In genomic region chr6:142944126-142945066, GRCh38 we compare ENCODE assay signal across 8 cellular contexts. TPM values are rescaled to one million over a fixed set of nuclear protein-coding genes. Genes with fewer than 3 reads are reported as not detected.
DNase-seq lines count a peak whose midpoint lies in the region; ATAC-seq, FAIRE-seq and TF ChIP-seq lines count a peak whose summit lies in the region.

No MANE protein-coding gene starts in this region.

- dilution Hi-C loops in keratinocyte (cut with MboI; ENCODE audit: extremely low pct_ligation_motif_present, low sequenced_read_pairs) = no loop called here

- H3K27ac ChIP-seq in caudate nucleus (ENCODE audit: low read depth, low read length) = peak overlapping the region; percentile 97
- H3K27ac ChIP-seq in keratinocyte (ENCODE audit: control insufficient read depth, insufficient read depth, low read length) = peak overlapping the region; percentile 97

- CTCF ChIA-PET in AG04449 (lab: Yijun Ruan, JAX) = interaction anchor here (1.0 to 1.6 kb wide), 7 partner anchors 11 to 482 kb away, joined by 3 to 6 read pairs (median 3); no protein-coding TSS in a partner anchor

- H3K4me3 ChIP-seq in AG04449 (ENCODE audit: low read depth, low read length) (peak overlapping the region; percentile 89), keratinocyte (ENCODE audit: control insufficient read depth in 2 of 3, extremely low read depth in 1 of 3, insufficient read depth in 2 of 3, low read depth in 1 of 3, low read length in 3 of 3) (peak overlapping the region; percentile 69 to 90 (median 87))

- no peaks in the 10 kb centered on the region for H3K27me3 ChIP-seq in keratinocyte (ENCODE audit: control insufficient read depth, extremely low read depth, insufficient read depth, low read length)

- H3K4me2 ChIP-seq in keratinocyte (ENCODE audit: control insufficient read depth, extremely low read depth, insufficient read depth, low read depth, low read length) = peak overlapping the region; percentile 72

- TF ChIP-seq CTCF in AG04449 (IDR thresholded peaks at IDR 0.05; ENCODE audit: insufficient read depth, low read length, missing control alignments) (no peak), keratinocyte (optimal IDR thresholded peaks at IDR 0.05 in 1 of 3, IDR thresholded peaks at IDR 0.05 in 1 of 3, conservative IDR thresholded peaks at IDR 0.05 in 1 of 3; ENCODE audit: extremely low read depth in 1 of 3, insufficient read depth in 2 of 3, low read length in 3 of 3) (peak in 1 of 3 experiments; percentile 18)

- no peaks in the 10 kb centered on the region for H3K36me3 ChIP-seq in keratinocyte (ENCODE audit: control insufficient read depth in 2 of 2, extremely low read depth in 1 of 2, insufficient read depth in 2 of 2, low read length in 2 of 2)

- peak overlapping the region; percentile 75 for H2AFZ ChIP-seq in keratinocyte (ENCODE audit: control insufficient read depth, low read length)

- peaks cover 28% of the 10 kb centered on the region for H3K4me1 ChIP-seq in keratinocyte (ENCODE audit: control insufficient read depth, extremely low read depth, insufficient read depth, low read length)

- peak overlapping the region; percentile 100 for H3K9ac ChIP-seq in keratinocyte (ENCODE audit: control insufficient read depth, extremely low read depth, insufficient read depth, low read length)

- H3K79me2 ChIP-seq in keratinocyte (ENCODE audit: control insufficient read depth, insufficient read depth, low read length) = peaks cover 53% of the 10 kb centered on the region

- POLR2A ChIA-PET in AG04449 (lab: Yijun Ruan, JAX) = interaction anchor here (0.6 to 1.8 kb wide), 4 partner anchors 15 to 470 kb away, joined by 3 to 5 read pairs (median 3); no protein-coding TSS in a partner anchor

- DNase-seq in AG04449 (ENCODE audit: low read depth, low spot score) (no peak), MV-4-11 (lab: John Stamatoyannopoulos, UW) (peak; percentile 3), caudate nucleus (lab: John Stamatoyannopoulos, UW) (peak in 60 of 61 donors; percentile 9 to 90 (median 71)), keratinocyte (ENCODE audit: low read depth, low spot score) (no peak)
- peak; percentile 76 to 93 for DNase-seq in stimulated activated CD4-positive, alpha-beta T cell treated with anti-CD3 and anti-CD28 coated beads, Interleukin-15, amount 100 ng/mL, for 1 hour (ENCODE audit: low read depth in 1 of 2, low spot score in 1 of 2)

- ATAC-seq in GM19035 (IDR thresholded peaks at IDR 0.05; ENCODE audit: unreplicated experiment) (peak; percentile 5), GM21619 (IDR thresholded peaks at IDR 0.05; ENCODE audit: unreplicated experiment) (no peak)
- ATAC-seq in activated CD4-positive, CD25-positive, alpha-beta regulatory T cell treated with anti-CD3 and anti-CD28 coated beads, Interleukin-2, amount 50 U/mL, for 24 hours = peak; percentile 50 to 51

- FAIRE-seq in keratinocyte (lab: Jason Lieb, UNC) = no peak

- H3K9me3 ChIP-seq in keratinocyte (ENCODE audit: control insufficient read depth, low read depth, low read length) = no peaks in the 10 kb centered on the region

- no peaks in the 10 kb centered on the region for H3K9me1 ChIP-seq in keratinocyte (ENCODE audit: control insufficient read depth, extremely low read depth, insufficient read depth, low read length)

- no peaks in the 10 kb centered on the region for H4K20me1 ChIP-seq in keratinocyte (ENCODE audit: control insufficient read depth, extremely low read depth, insufficient read depth, low read length)

RNA-seq across cellular contexts. Expression of gene HIVEP2, which starts 0.6 kb away (rescaled TPM):
- 5.9 to 8.9 TPM (median 6.5 TPM) in 3 replicates for polyA plus RNA-seq in keratinocyte
- polyA plus RNA-seq in keratinocyte (2011; ENCODE audit: low read depth) = 9.0 TPM
- polyA plus RNA-seq in keratinocyte (2011; cell fraction: cytosol; rRNA removed) = 3.9 and 4.8 TPM in 2 replicates
- polyA plus RNA-seq in keratinocyte (2011; cell fraction: nucleus; rRNA removed) = 17.0 and 18.4 TPM in 2 replicates
- 8.4 and 8.7 TPM in 2 replicates for polyA plus RNA-seq in keratinocyte (2012; ENCODE audit: low replicate concordance)
- 15.0 to 21.8 TPM (median 15.5 TPM) in 3 replicates for polyA minus RNA-seq in keratinocyte
- polyA minus RNA-seq in keratinocyte (2011; cell fraction: cytosol; rRNA and poly(A)+ RNA removed) = 4.2 TPM
- 13.5 and 26.3 TPM in 2 replicates for polyA minus RNA-seq in keratinocyte (2011; cell fraction: nucleus; rRNA and poly(A)+ RNA removed)

Comparison
In these comparisons a context has a peak if more than half of its experiments do, and no peak if none do; other contexts are left out.
1. DNase-seq: peak in MV-4-11 (single experiment), caudate nucleus (60 of 61) and stimulated activated CD4-positive, alpha-beta T cell treated with anti-CD3 and anti-CD28 coated beads, Interleukin-15, amount 100 ng/mL, for 1 hour (2 of 2); none in AG04449 (single experiment) and keratinocyte (single experiment).